ENCODE assay signal across 8 cellular contexts in genomic region chr5:132557425-132557805, GRCh38. TPM values are rescaled to one million over a fixed set of nuclear protein-coding genes. Genes with fewer than 3 reads are reported as not detected.
DNase-seq lines count a peak whose midpoint lies in the region; ATAC-seq, FAIRE-seq and TF ChIP-seq lines count a peak whose summit lies in the region.

No MANE protein-coding gene starts in this region.

- H3K9me3 ChIP-seq in spleen, result peaks cover 0 to 18% (median 0%) of the 10 kb centered on the region in 8 donors

- intact Hi-C loops in spleen (cut with DNase I; ENCODE audit: low total_unique reads), result no loop called here

- H3K36me3 ChIP-seq in spleen, result peaks cover 0 to 32% (median 14%) of the 10 kb centered on the region in 6 donors

- ATAC-seq in HG03045 (IDR thresholded peaks at IDR 0.05; ENCODE audit: unreplicated experiment), result peak; percentile 36

- TF ChIP-seq CTCF in AG04449 (IDR thresholded peaks at IDR 0.05; ENCODE audit: insufficient read depth, low read length, missing control alignments), result no peak
- TF ChIP-seq CTCF in spleen (IDR thresholded peaks at IDR 0.05 in 8 of 11, conservative IDR thresholded peaks at IDR 0.05 in 3 of 11), result no peak

- peaks cover 17 to 41% (median 23%) of the 10 kb centered on the region in 6 donors for H3K4me1 ChIP-seq in spleen

- H3K4me3 ChIP-seq in AG04449 (ENCODE audit: low read depth, low read length), result peak overlapping the region; percentile 82
- peak overlapping the region; percentile 56 to 89 (median 76) for H3K4me3 ChIP-seq in spleen

- no peak for DNase-seq in AG04449 (ENCODE audit: low read depth, low spot score)
- DNase-seq in GM12891 (ENCODE audit: insufficient read length, low spot score), result peak; percentile 10
- DNase-seq in RPMI7951 (ENCODE audit: low read depth), result peak; percentile 47
- DNase-seq in astrocyte of the hippocampus (ENCODE audit: low read depth, low spot score), result peak; percentile 45
- peak; percentile 55 for DNase-seq in iPS-NIHi11 (ENCODE audit: low spot score)
- DNase-seq in spleen, result peak; percentile 77
- no peak for DNase-seq in HPDE6-E6E7 (ENCODE audit: extremely low spot score)

- no peaks in the 10 kb centered on the region for H3K27me3 ChIP-seq in spleen (replicated peaks in 1 of 7)

- FAIRE-seq in GM12891 (lab: Jason Lieb, UNC), result peak; percentile 66

- no peak for TF ChIP-seq POLR2A in GM12891 (IDR thresholded peaks at IDR 0.05; ENCODE audit: low read depth, low read length)
- no peak for TF ChIP-seq POLR2A in spleen (IDR thresholded peaks at IDR 0.05)

- CTCF ChIA-PET in AG04449 (lab: Yijun Ruan, JAX), result interaction anchor here (1.0 to 1.8 kb wide), 4 partner anchors 51 to 171 kb away, joined by 3 to 5 read pairs (median 4); no protein-coding TSS in a partner anchor

- WGBS in spleen, 5 donors, result 0 to 3% (median 1%) methylated on average over 14 of the region's 14 CpGs

- H3K27ac ChIP-seq in spleen, result peak overlapping the region; percentile 79 to 91 (median 88)

- POLR2A ChIA-PET in AG04449 (lab: Yijun Ruan, JAX), result no interaction called here

TF ChIP-seq in GM12891, 5 proteins besides CTCF, POLR2A, EP300 and RAD21:
- TF ChIP-seq TAF1 (IDR thresholded peaks at IDR 0.05; ENCODE audit: low read depth, low read length) (no peak), POU2F2 (IDR thresholded peaks at IDR 0.05; ENCODE audit: low read depth, low read length) (no peak), POLR2AphosphoS5 (IDR thresholded peaks at IDR 0.05; ENCODE audit: low read depth, low read length) (0 out of 2 replicates have a peak, but pooled peaks have one; percentile 9)

RNA-seq across cellular contexts. Expression of gene RAD50, which starts 0.6 kb away (rescaled TPM):
- polyA plus RNA-seq in GM12891 (2012; ENCODE audit: low read depth, missing spikeins), result 24.3 TPM
- total RNA-seq in RPMI7951 (2014; rRNA removed; shearing (Covaris generic)), result 13.5 and 25.2 TPM in 2 replicates
- 10 to 100 TPM; 23.8 to 34.0 (median 28.2) TPM for total RNA-seq in spleen
- polyA plus RNA-seq in spleen, result 1 to 10 TPM; 4.2 to 7.8 (median 4.4) TPM

RNA-seq across cellular contexts. Expression of gene IL5, which starts 14.1 kb away (rescaled TPM):
- polyA plus RNA-seq in GM12891 (2012; ENCODE audit: low read depth, missing spikeins), result not detected
- not detected in 2 replicates for total RNA-seq in RPMI7951 (2014; rRNA removed; shearing (Covaris generic))
- total RNA-seq in spleen, result not detected
- polyA plus RNA-seq in spleen, result not detected

Comparison
In these comparisons a context has a peak if more than half of its experiments do, and no peak if none do; other contexts are left out.
1. DNase-seq: peak in GM12891 (single experiment), RPMI7951 (single experiment), astrocyte of the hippocampus (single experiment), iPS-NIHi11 (single experiment) and spleen (single experiment); none in AG04449 (single experiment) and HPDE6-E6E7 (single experiment).